Comparison of ENCODE assay signal across 9 cellular contexts in genomic region chr1:31633117-31633516, GRCh38.
DNase-seq lines count a peak whose midpoint lies in the region; ATAC-seq, FAIRE-seq and TF ChIP-seq lines count a peak whose summit lies in the region.
"Had no signal": no experiment of that assay in that cellular context is flagged by ENCODE, and none has a peak within 500 bp of the region (broad histone marks: within the 10 kb centered on the region; RNA-seq: fewer than 3 reads in every experiment).

No MANE protein-coding gene starts in this region.

- H3K4me3 ChIP-seq in RWPE2 (ENCODE audit: severe bottlenecking) = no peak overlapping the region

- peaks cover 6% of the 10 kb centered on the region for H3K4me1 ChIP-seq in RWPE2 (ENCODE audit: insufficient read depth, poor library complexity, severe bottlenecking)

- no peak for FAIRE-seq in RCC 7860 (lab: Jason Lieb, UNC)

- no peak for ATAC-seq in RWPE2 (ENCODE audit: low read depth)
- ATAC-seq in HG02884 (IDR thresholded peaks at IDR 0.05; ENCODE audit: unreplicated experiment) = no peak
- no peak for ATAC-seq in HG02870 (IDR thresholded peaks at IDR 0.05; ENCODE audit: unreplicated experiment)
- ATAC-seq in HG03565 (IDR thresholded peaks at IDR 0.05; ENCODE audit: unreplicated experiment) = no peak

- peak; percentile 38 for TF ChIP-seq CTCF in RWPE2 (IDR thresholded peaks at IDR 0.05; ENCODE audit: poor library complexity, severe bottlenecking)

- H3K27me3 ChIP-seq in RWPE2 (ENCODE audit: insufficient read depth, poor library complexity, severe bottlenecking) = no peaks in the 10 kb centered on the region

- H3K36me3 ChIP-seq in RWPE2 (ENCODE audit: low read depth) = peaks cover 64% of the 10 kb centered on the region

- H3K9me3 ChIP-seq in RWPE2 (ENCODE audit: severe bottlenecking) = no peaks in the 10 kb centered on the region

- peak; percentile 17 for DNase-seq in stimulated activated CD4-positive, alpha-beta T cell treated with anti-CD3 and anti-CD28 coated beads, Interleukin-12 subunit alpha, Interleukin-12 subunit beta, amount 100 ng/mL, for 4 hours
- DNase-seq in stimulated activated CD4-positive, alpha-beta T cell treated with anti-CD3 and anti-CD28 coated beads, Interleukin-4, amount 100 ng/mL, for 4 hours = no peak
- DNase-seq in RWPE2 (ENCODE audit: low spot score) = no peak
- DNase-seq in glomerular visceral epithelial cell (ENCODE audit: extremely low spot score) = peak; percentile 26
- DNase-seq in RCC 7860 (ENCODE audit: low spot score) = no peak
- DNase-seq: activated B cell treated with CpG ODN at 0.5 μM for 24 hours had no signal

- H3K27ac ChIP-seq in RWPE2 (ENCODE audit: poor library complexity, severe bottlenecking) = no peak overlapping the region

Comparison
In these comparisons a context has a peak if more than half of its experiments do, and no peak if none do; other contexts are left out.
1. DNase-seq: peak in stimulated activated CD4-positive, alpha-beta T cell treated with anti-CD3 and anti-CD28 coated beads, Interleukin-12 subunit alpha, Interleukin-12 subunit beta, amount 100 ng/mL, for 4 hours (single experiment) and glomerular visceral epithelial cell (single experiment); none in stimulated activated CD4-positive, alpha-beta T cell treated with anti-CD3 and anti-CD28 coated beads, Interleukin-4, amount 100 ng/mL, for 4 hours (0 of 2), RWPE2 (single experiment) and RCC 7860 (single experiment).